Comparison of ENCODE assay signal across 3 cellular contexts in genomic region chr12:46449856-46450255, GRCh38.
TF ChIP-seq lines count a peak whose summit lies in the region.

No MANE protein-coding gene starts in this region.

TF ChIP-seq in A549, 52 proteins besides CTCF, POLR2A, EP300 and RAD21:
- TF ChIP-seq BCL3 (IDR thresholded peaks at IDR 0.05) (no peak), MYC (IDR thresholded peaks at IDR 0.05; ENCODE audit: borderline replicate concordance, low read length) (no peak), FOSB (CRISPR knock-in tag; IDR thresholded peaks at IDR 0.05) (no peak), FOXS1 (CRISPR knock-in tag; IDR thresholded peaks at IDR 0.05) (no peak), EHF (CRISPR knock-in tag; IDR thresholded peaks at IDR 0.05) (no peak), RARB (CRISPR knock-in tag; IDR thresholded peaks at IDR 0.05) (no peak), CEBPB (IDR thresholded peaks at IDR 0.05) (no peak), NPAS2 (CRISPR knock-in tag; IDR thresholded peaks at IDR 0.05; ENCODE audit: borderline replicate concordance) (no peak), TFCP2L1 (CRISPR knock-in tag; IDR thresholded peaks at IDR 0.05) (no peak), MAX (IDR thresholded peaks at IDR 0.05) (no peak)

TF ChIP-seq in HCT116, 20 proteins besides CTCF, POLR2A, EP300 and RAD21:
- no peak for TF ChIP-seq ZNF274 (IDR thresholded peaks at IDR 0.05; ENCODE audit: low read depth, low read length)
- TF ChIP-seq SRF (IDR thresholded peaks at IDR 0.05; ENCODE audit: low read depth): no peak
- TF ChIP-seq SIN3A (IDR thresholded peaks at IDR 0.05; ENCODE audit: low read depth): no peak
- TF ChIP-seq ELF1 (IDR thresholded peaks at IDR 0.05; ENCODE audit: borderline replicate concordance, low read depth): no peak
- no peak for TF ChIP-seq JUND (IDR thresholded peaks at IDR 0.05)
- no peak for TF ChIP-seq ZBTB33 (IDR thresholded peaks at IDR 0.05; ENCODE audit: extremely low read depth, insufficient replicate concordance, low read length)

TF ChIP-seq in H1, 55 proteins besides CTCF, POLR2A, EP300 and RAD21:
- TF ChIP-seq JUN (IDR thresholded peaks at IDR 0.05; ENCODE audit: low read depth, low read length) (no peak), SUZ12 (IDR thresholded peaks at IDR 0.05; ENCODE audit: low read length) (no peak), HDAC6 (IDR thresholded peaks at IDR 0.05; ENCODE audit: low read depth, low read length) (no peak), ASH2L (IDR thresholded peaks at IDR 0.05; ENCODE audit: low read length) (no peak), ATF2 (IDR thresholded peaks at IDR 0.05; ENCODE audit: low read length) (no peak), RBBP5 (IDR thresholded peaks at IDR 0.05; ENCODE audit: borderline replicate concordance, low read depth, low read length) (no peak), CEBPB (IDR thresholded peaks at IDR 0.05; ENCODE audit: low read depth, low read length) (no peak), SP1 (IDR thresholded peaks at IDR 0.05; ENCODE audit: low read depth, low read length) (no peak), NANOG (IDR thresholded peaks at IDR 0.05; ENCODE audit: insufficient read depth, low read depth, low read length, poor library complexity, severe bottlenecking) (no peak), SIX5 (IDR thresholded peaks at IDR 0.05; ENCODE audit: low read depth, low read length) (no peak), SAP30 (IDR thresholded peaks at IDR 0.05; ENCODE audit: insufficient read depth, insufficient replicate concordance, low read length) (no peak), TEAD4 (IDR thresholded peaks at IDR 0.05; ENCODE audit: low read depth, low read length) (no peak), TAF7 (optimal IDR thresholded peaks at IDR 0.05; ENCODE audit: borderline replicate concordance, low read depth, low read length) (no peak), E2F6 (IDR thresholded peaks at IDR 0.05) (no peak), USF2 (IDR thresholded peaks at IDR 0.05; ENCODE audit: low read length) (no peak)
